Comparison of ENCODE assay signal across 8 cellular contexts in the genomic region with DNA sequence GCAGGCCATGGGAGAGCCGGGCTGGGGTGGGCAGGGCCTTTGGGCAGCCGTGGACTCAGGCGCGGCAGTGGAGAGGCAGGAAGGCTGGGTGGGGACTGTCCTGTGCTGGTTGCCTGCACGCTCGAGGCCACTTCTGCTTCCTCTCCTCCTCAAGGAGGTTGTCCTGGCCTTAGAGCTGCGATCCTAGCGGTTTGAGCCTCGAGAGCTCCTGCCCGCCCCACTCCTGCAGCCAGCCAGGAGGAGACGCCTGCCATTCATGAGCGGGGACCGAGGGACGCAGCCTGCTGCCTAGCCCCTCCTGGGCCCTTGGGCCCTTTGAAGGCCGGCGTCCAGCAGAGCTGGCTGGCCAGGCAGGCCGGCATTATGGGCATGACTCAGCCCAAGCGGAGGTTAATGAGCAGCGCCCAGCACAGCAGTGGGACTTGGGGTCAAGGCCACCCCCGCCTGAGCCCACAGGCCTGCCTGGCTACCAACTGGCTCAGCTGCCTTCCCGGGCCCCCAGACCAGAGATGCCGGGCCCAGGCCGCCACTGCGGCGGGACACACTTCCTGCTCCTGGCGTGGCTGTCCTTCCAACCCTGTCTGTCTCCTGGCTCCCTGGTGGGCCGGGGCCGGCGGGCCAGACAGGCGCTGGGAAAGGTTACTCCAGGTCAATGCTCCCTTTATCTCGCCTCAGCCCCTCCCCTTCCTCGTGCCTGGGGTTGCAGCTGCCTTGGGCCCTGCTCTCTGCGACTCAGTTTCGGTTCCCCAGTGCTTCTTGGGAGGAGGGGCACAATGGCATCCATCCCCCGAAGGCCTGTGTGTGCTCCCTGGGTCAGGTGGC. TPM values are rescaled to one million over a fixed set of nuclear protein-coding genes. Genes with fewer than 3 reads are reported as not detected.
DNase-seq lines count a peak whose midpoint lies in the region; ATAC-seq and TF ChIP-seq lines count a peak whose summit lies in the region.

No MANE protein-coding gene starts in this region.

- H3F3A ChIP-seq in neural cell (ENCODE audit: insufficient read depth, low read length, poor library complexity, severe bottlenecking), result no peaks in the 10 kb centered on the region

- no peak for TF ChIP-seq RAD21 in neural cell (conservative IDR thresholded peaks at IDR 0.05)

- H3K36me3 ChIP-seq in HAP-1 (replicated peaks) (peaks cover 8% of the 10 kb centered on the region), neural cell (ENCODE audit: insufficient read depth, low read length) (no peaks in the 10 kb centered on the region)

- peak overlapping the region; percentile 7; the same call in 1 of the 2 replicates for H3K4me3 ChIP-seq in HAP-1
- H3K4me3 ChIP-seq in fibroblast of mammary gland (ENCODE audit: control insufficient read depth, low read depth, low read length), result no peak overlapping the region
- H3K4me3 ChIP-seq in neural cell (ENCODE audit: low read length), result peak overlapping the region; percentile 52

- in situ Hi-C loops in HAP-1 (cut with MboI; ENCODE audit: low sequenced_read_pairs), result no loop called here

- H3K9me3 ChIP-seq in HAP-1, result no peaks in the 10 kb centered on the region
- no peaks in the 10 kb centered on the region for H3K9me3 ChIP-seq in neural cell (ENCODE audit: low read length)

- TF ChIP-seq EP300 in neural cell (conservative IDR thresholded peaks at IDR 0.05; ENCODE audit: poor library complexity, severe bottlenecking), result no peak

- DNase-seq in activated naive CD4-positive, alpha-beta T cell treated with Interleukin-2 at 50 U/mL for 16 hours, result peak; percentile 25
- no peak for DNase-seq in activated naive CD4-positive, alpha-beta T cell (lab: John Stamatoyannopoulos, UW)
- DNase-seq in HAP-1 (ENCODE audit: low spot score in 2 of 2) (peak; percentile 57 to 79), NAMALWA (ENCODE audit: low spot score) (peak; percentile 89), fibroblast of mammary gland (ENCODE audit: low read depth) (peak; percentile 64)
- DNase-seq in activated CD4-positive, alpha-beta T cell treated with anti-CD3 and anti-CD28 coated beads, Interleukin-2, amount 50 U/mL, for 4 hours, result peak; percentile 7 to 24

- no peak overlapping the region for H3K27ac ChIP-seq in neural cell (ENCODE audit: low read length)

- H4K20me1 ChIP-seq in neural cell (ENCODE audit: insufficient read depth), result no peaks in the 10 kb centered on the region

- H3K27me3 ChIP-seq in HAP-1 (ENCODE audit: low read depth), result no peaks in the 10 kb centered on the region
- no peaks in the 10 kb centered on the region for H3K27me3 ChIP-seq in neural cell (ENCODE audit: insufficient read depth, low read depth, low read length)

- peak overlapping the region; percentile 26 for H3K9ac ChIP-seq in neural cell (ENCODE audit: low read length)

- H3K9me2 ChIP-seq in neural cell (ENCODE audit: insufficient read depth, low read length), result no peaks in the 10 kb centered on the region

- no peak overlapping the region for H3K4me2 ChIP-seq in neural cell (ENCODE audit: low read length)

- TF ChIP-seq CTCF in fibroblast of mammary gland (conservative IDR thresholded peaks at IDR 0.05; ENCODE audit: control insufficient read depth, insufficient read depth, low read depth, low read length) (no peak), neural cell (IDR thresholded peaks at IDR 0.05; ENCODE audit: poor library complexity, severe bottlenecking) (no peak)

- no peak for ATAC-seq in GM19467 (IDR thresholded peaks at IDR 0.05; ENCODE audit: unreplicated experiment)

- H2AFZ ChIP-seq in neural cell (ENCODE audit: low read depth, low read length), result no peak overlapping the region

- peaks cover 11% of the 10 kb centered on the region for H3K79me2 ChIP-seq in neural cell (replicated peaks; ENCODE audit: insufficient read depth, low read length)

- peaks cover 29% of the 10 kb centered on the region for H3K4me1 ChIP-seq in HAP-1

TF ChIP-seq in neural cell, 6 proteins besides CTCF, POLR2A, EP300 and RAD21:
- TF ChIP-seq, protein P1, sequence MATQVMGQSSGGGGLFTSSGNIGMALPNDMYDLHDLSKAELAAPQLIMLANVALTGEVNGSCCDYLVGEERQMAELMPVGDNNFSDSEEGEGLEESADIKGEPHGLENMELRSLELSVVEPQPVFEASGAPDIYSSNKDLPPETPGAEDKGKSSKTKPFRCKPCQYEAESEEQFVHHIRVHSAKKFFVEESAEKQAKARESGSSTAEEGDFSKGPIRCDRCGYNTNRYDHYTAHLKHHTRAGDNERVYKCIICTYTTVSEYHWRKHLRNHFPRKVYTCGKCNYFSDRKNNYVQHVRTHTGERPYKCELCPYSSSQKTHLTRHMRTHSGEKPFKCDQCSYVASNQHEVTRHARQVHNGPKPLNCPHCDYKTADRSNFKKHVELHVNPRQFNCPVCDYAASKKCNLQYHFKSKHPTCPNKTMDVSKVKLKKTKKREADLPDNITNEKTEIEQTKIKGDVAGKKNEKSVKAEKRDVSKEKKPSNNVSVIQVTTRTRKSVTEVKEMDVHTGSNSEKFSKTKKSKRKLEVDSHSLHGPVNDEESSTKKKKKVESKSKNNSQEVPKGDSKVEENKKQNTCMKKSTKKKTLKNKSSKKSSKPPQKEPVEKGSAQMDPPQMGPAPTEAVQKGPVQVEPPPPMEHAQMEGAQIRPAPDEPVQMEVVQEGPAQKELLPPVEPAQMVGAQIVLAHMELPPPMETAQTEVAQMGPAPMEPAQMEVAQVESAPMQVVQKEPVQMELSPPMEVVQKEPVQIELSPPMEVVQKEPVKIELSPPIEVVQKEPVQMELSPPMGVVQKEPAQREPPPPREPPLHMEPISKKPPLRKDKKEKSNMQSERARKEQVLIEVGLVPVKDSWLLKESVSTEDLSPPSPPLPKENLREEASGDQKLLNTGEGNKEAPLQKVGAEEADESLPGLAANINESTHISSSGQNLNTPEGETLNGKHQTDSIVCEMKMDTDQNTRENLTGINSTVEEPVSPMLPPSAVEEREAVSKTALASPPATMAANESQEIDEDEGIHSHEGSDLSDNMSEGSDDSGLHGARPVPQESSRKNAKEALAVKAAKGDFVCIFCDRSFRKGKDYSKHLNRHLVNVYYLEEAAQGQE (IDR thresholded peaks at IDR 0.05; ENCODE audit: borderline replicate concordance), result no peak
- no peak for TF ChIP-seq SMC3 (conservative IDR thresholded peaks at IDR 0.05; ENCODE audit: poor library complexity)
- no peak for TF ChIP-seq TAF1 (IDR thresholded peaks at IDR 0.05; ENCODE audit: low read depth)
- TF ChIP-seq EZH2 (IDR thresholded peaks at IDR 0.05; ENCODE audit: borderline replicate concordance, insufficient read depth, low read length, poor library complexity, severe bottlenecking), result no peak

RNA-seq across cellular contexts. Expression of a gene that starts 1.8 kb away (rescaled TPM):
- 3.2 and 3.6 TPM in 2 replicates for polyA plus RNA-seq in neural cell
- polyA minus RNA-seq in neural cell, result 8.6 and 10.2 TPM in 2 replicates

RNA-seq across cellular contexts. Expression of a gene that starts 2.3 kb away (rescaled TPM):
- 154 and 182 TPM in 2 replicates for polyA plus RNA-seq in neural cell
- polyA minus RNA-seq in neural cell, result 86.4 TPM in 2 replicates

RNA-seq across cellular contexts. Expression of a gene that starts 37.6 kb away (rescaled TPM):
- polyA plus RNA-seq in neural cell, result 0.48 and 0.76 TPM in 2 replicates
- polyA minus RNA-seq in neural cell, result 0.97 and 1.5 TPM in 2 replicates

RNA-seq across cellular contexts. Expression of a gene that starts 38.8 kb away (rescaled TPM):
- 36.4 and 62.4 TPM in 2 replicates for polyA plus RNA-seq in neural cell
- 37.7 and 42.1 TPM in 2 replicates for polyA minus RNA-seq in neural cell

RNA-seq across cellular contexts. Expression of a gene that starts 52.9 kb away (rescaled TPM):
- polyA plus RNA-seq in neural cell, result 9.5 and 15.0 TPM in 2 replicates
- polyA minus RNA-seq in neural cell, result 4.1 and 4.4 TPM in 2 replicates

Comparison
In these comparisons a context has a peak if more than half of its experiments do, and no peak if none do; other contexts are left out.
1. DNase-seq: peak in activated naive CD4-positive, alpha-beta T cell treated with Interleukin-2 at 50 U/mL for 16 hours (single experiment), HAP-1 (2 of 2), NAMALWA (single experiment), activated CD4-positive, alpha-beta T cell treated with anti-CD3 and anti-CD28 coated beads, Interleukin-2, amount 50 U/mL, for 4 hours (2 of 2) and fibroblast of mammary gland (single experiment); none in activated naive CD4-positive, alpha-beta T cell (0 of 4).